Comparison of ENCODE assay signal across 8 cellular contexts in genomic region chr10:79347894-79348639, GRCh38. TPM values are rescaled to one million over a fixed set of nuclear protein-coding genes. Genes with fewer than 3 reads are reported as not detected.
DNase-seq lines count a peak whose midpoint lies in the region; ATAC-seq and FAIRE-seq lines count a peak whose summit lies in the region.

No MANE protein-coding gene starts in this region.

- H3K9me3 ChIP-seq in iPS-18a (ENCODE audit: control insufficient read depth, low read depth, low read length) (no peaks in the 10 kb centered on the region), small intestine (ENCODE audit: control insufficient read depth, low read depth) (no peaks in the 10 kb centered on the region)

- FAIRE-seq in small intestine (lab: Jason Lieb, UNC), result no peak

- H3K4me1 ChIP-seq in iPS-18a (ENCODE audit: control insufficient read depth, low read depth, low read length) (peaks cover 8% of the 10 kb centered on the region), small intestine (ENCODE audit: control insufficient read depth in 2 of 2, insufficient read depth in 1 of 2, low read depth in 1 of 2, low read length in 1 of 2) (peaks cover 3 to 7% of the 10 kb centered on the region in 2 donors)

- in situ Hi-C loops in Caki2 (cut with HindIII; ENCODE audit: low pct_unique_long_range_greater_than_20kb, low sequenced_read_pairs), result no loop called here

- no peaks in the 10 kb centered on the region for H3K27me3 Mint-ChIP-seq in T-helper 1 cell treated with Interleukin-12 subunit alpha and Interleukin-12 subunit beta and Interleukin-4 antibody, amounts not matched to agents 30 μg/mL and 1 μg/mL, for 36 hours (ENCODE audit: low read depth)

- 2 to 6% (median 2%) methylated on average over 32 to 34 of the region's 34 CpGs for WGBS in small intestine, 3 donors

- peaks cover 38% of the 10 kb centered on the region for H3K36me3 ChIP-seq in iPS-18a (ENCODE audit: control insufficient read depth, low read depth, low read length)
- H3K36me3 ChIP-seq in small intestine (ENCODE audit: control insufficient read depth in 2 of 2, insufficient read depth in 2 of 2, low read length in 2 of 2), result peaks cover 11 to 21% of the 10 kb centered on the region in 2 donors

- no peaks in the 10 kb centered on the region for H3K9me3 Mint-ChIP-seq in T-helper 1 cell treated with Interleukin-12 subunit alpha and Interleukin-12 subunit beta and Interleukin-4 antibody, amounts not matched to agents 30 μg/mL and 1 μg/mL, for 36 hours

- no peak overlapping the region for H3K27ac ChIP-seq in iPS-18a (ENCODE audit: low read length)
- H3K27ac ChIP-seq in small intestine (ENCODE audit: low read depth in 1 of 2, low read length in 1 of 2), result peak overlapping the region; percentile 83 to 92

- peak overlapping the region; percentile 92 for H3K4me3 Mint-ChIP-seq in T-helper 1 cell treated with Interleukin-12 subunit alpha and Interleukin-12 subunit beta and Interleukin-4 antibody, amounts not matched to agents 30 μg/mL and 1 μg/mL, for 36 hours

- peak overlapping the region; percentile 94 for H3K27ac Mint-ChIP-seq in T-helper 1 cell treated with Interleukin-12 subunit alpha and Interleukin-12 subunit beta and Interleukin-4 antibody, amounts not matched to agents 30 μg/mL and 1 μg/mL, for 36 hours

- H3K27me3 ChIP-seq in iPS-18a (ENCODE audit: control insufficient read depth, insufficient read depth, low read length) (no peaks in the 10 kb centered on the region), small intestine (ENCODE audit: control insufficient read depth in 2 of 2, insufficient read depth in 2 of 2, low read length in 2 of 2) (no peaks in the 10 kb centered on the region)

- H3K4me3 ChIP-seq in iPS-18a (ENCODE audit: low read length), result peak overlapping the region; percentile 68
- peak overlapping the region; percentile 65 to 92 for H3K4me3 ChIP-seq in small intestine (ENCODE audit: low read depth in 1 of 2, low read length in 2 of 2)

- peaks cover 41% of the 10 kb centered on the region for H3K36me3 Mint-ChIP-seq in T-helper 1 cell treated with Interleukin-12 subunit alpha and Interleukin-12 subunit beta and Interleukin-4 antibody, amounts not matched to agents 30 μg/mL and 1 μg/mL, for 36 hours (ENCODE audit: low read depth)

- peak overlapping the region; percentile 81 for H3K9ac ChIP-seq in iPS-18a (ENCODE audit: low read length)

- peaks cover 50% of the 10 kb centered on the region for H3K4me1 Mint-ChIP-seq in T-helper 1 cell treated with Interleukin-12 subunit alpha and Interleukin-12 subunit beta and Interleukin-4 antibody, amounts not matched to agents 30 μg/mL and 1 μg/mL, for 36 hours (ENCODE audit: low read depth)

- ATAC-seq in GM19455 (IDR thresholded peaks at IDR 0.05; ENCODE audit: unreplicated experiment), result peak; percentile 74
- ATAC-seq in HG03571 (IDR thresholded peaks at IDR 0.05; ENCODE audit: unreplicated experiment), result peak; percentile 67

- DNase-seq in Caki2 (ENCODE audit: low read depth), result peak; percentile 55
- peak; percentile 76 for DNase-seq in astrocyte of the hippocampus (ENCODE audit: low read depth, low spot score)
- DNase-seq in small intestine, result peak; percentile 72
- no peak for DNase-seq in SK-N-DZ (ENCODE audit: low spot score)

RNA-seq across cellular contexts. Expression of gene PPIF, which starts 0.8 kb away (rescaled TPM):
- total RNA-seq in Caki2 (2014; rRNA removed; shearing (Covaris generic); ENCODE audit: low replicate concordance), result 85.8 and 124 TPM in 2 replicates
- 10 to 100 TPM; 35.3 to 71.5 (median 42.7) TPM for polyA plus RNA-seq in small intestine
- 109 and 110 TPM in 2 replicates for polyA plus RNA-seq in SK-N-DZ (2014; cell fraction: cytosol; rRNA removed)
- polyA plus RNA-seq in SK-N-DZ (2014; cell fraction: nucleus; rRNA removed), result 98.3 and 106 TPM in 2 replicates
